Comparison of ENCODE assay signal across 25 cellular contexts in the genomic region with DNA sequence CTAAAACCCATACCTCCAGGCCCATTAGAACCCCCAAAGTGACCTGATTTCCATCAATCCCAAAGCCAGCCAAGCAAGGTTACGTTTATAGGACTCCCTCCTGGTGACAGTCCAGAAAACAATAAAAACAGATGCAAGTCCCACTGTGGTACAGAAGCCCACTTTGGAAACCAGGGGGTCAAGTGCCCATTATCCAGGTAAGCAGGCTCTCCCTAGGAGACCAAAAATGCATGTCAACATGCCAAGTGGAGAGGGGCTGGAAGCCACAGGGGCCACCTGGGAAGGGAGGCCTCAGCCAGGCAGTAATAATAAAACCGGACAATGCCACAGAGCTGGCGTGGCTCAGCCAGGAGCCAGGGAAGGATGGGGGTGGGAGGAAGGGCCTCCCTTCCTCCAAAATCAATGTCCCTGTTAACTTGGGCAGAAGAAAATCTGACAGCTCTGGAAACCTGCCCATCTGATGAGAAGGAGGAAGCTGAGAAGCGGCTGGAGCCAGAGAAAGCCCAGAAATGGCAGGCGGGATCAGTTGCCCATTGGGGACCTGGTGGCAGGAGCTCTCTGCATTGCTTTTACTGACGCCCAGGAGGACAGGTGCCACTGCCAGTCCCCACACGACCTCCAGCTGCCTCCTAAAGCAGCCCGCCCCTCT.
"Had no signal": no experiment of that assay in that cellular context is flagged by ENCODE, and none has a peak within 500 bp of the region (broad histone marks: within the 10 kb centered on the region; RNA-seq: fewer than 3 reads in every experiment).

No MANE protein-coding gene starts in this region.

- H3K9me3 ChIP-seq: esophagus muscularis mucosa, gastroesophageal sphincter, mucosa of descending colon, ovary, tibial nerve had no signal

- H3K27ac ChIP-seq: esophagus muscularis mucosa, gastroesophageal sphincter, heart right ventricle, ovary, tibial nerve had no signal

- DNase-seq: activated CD4-positive, alpha-beta T cell treated with anti-CD3 and anti-CD28 coated beads, Interleukin-2, amount 10 ng/mL, durations not matched to agents 7 days and 5 days; activated CD8-positive, alpha-beta memory T cell treated with anti-CD3 and anti-CD28 coated beads, Interleukin-2, amount 50 U/mL, for 4 hours; activated CD8-positive, alpha-beta T cell treated with anti-CD3 and anti-CD28 coated beads, Interleukin-2, amount 10 ng/mL, durations not matched to agents 7 days and 5 days; activated effector memory CD4-positive, alpha-beta T cell treated with Interleukin-2 at 50 U/mL for 16 hours; activated naive CD4-positive, alpha-beta T cell treated with anti-CD3 and anti-CD28 coated beads, Interleukin-2, amount 10 ng/mL, durations not matched to agents 7 days and 5 days; activated naive CD8-positive, alpha-beta T cell treated with anti-CD3 and anti-CD28 coated beads, Interleukin-2, amount 50 U/mL, for 24 hours; activated T-cell treated with anti-CD3 and anti-CD28 coated beads, Interleukin-2, amount 50 U/mL, for 48 hours; anterior cingulate cortex; effector memory CD4-positive, alpha-beta T cell; heart right ventricle; left ventricle myocardium superior; mucosa of descending colon; naive thymus-derived CD4-positive, alpha-beta T cell; ovary; stimulated activated CD4-positive, alpha-beta T cell treated with anti-CD3 and anti-CD28 coated beads, Interleukin-2, amount 100 ng/mL, for 24 hours; stimulated activated naive CD8-positive, alpha-beta T cell treated with anti-CD3 and anti-CD28 coated beads, Interleukin-15, Interleukin-2, amounts not matched to agents 100 U/mL and 50 U/mL, for 24 hours; T-helper 1 cell; T1000 had no signal

- H3K27me3 ChIP-seq: esophagus muscularis mucosa, gastroesophageal sphincter, heart right ventricle, ovary, tibial nerve had no signal

- H3K4me1 Mint-ChIP-seq: activated CD4-positive, alpha-beta T cell treated with anti-CD3 and anti-CD28 coated beads, Interleukin-2, amount 10 ng/mL, durations not matched to agents 7 days and 5 days; activated naive CD4-positive, alpha-beta T cell treated with anti-CD3 and anti-CD28 coated beads, Interleukin-2, amount 10 ng/mL, durations not matched to agents 7 days and 5 days; activated naive CD8-positive, alpha-beta T cell treated with anti-CD3 and anti-CD28 coated beads, Interleukin-2, amount 50 U/mL, for 24 hours had no signal

- H3K36me3 ChIP-seq: esophagus muscularis mucosa, gastroesophageal sphincter, heart right ventricle, ovary, tibial nerve had no signal

- H3K4me3 ChIP-seq: esophagus muscularis mucosa, gastroesophageal sphincter, heart right ventricle, mucosa of descending colon, ovary, tibial nerve had no signal

- H3K27me3 Mint-ChIP-seq: activated CD4-positive, alpha-beta T cell treated with anti-CD3 and anti-CD28 coated beads, Interleukin-2, amount 10 ng/mL, durations not matched to agents 7 days and 5 days; activated naive CD4-positive, alpha-beta T cell treated with anti-CD3 and anti-CD28 coated beads, Interleukin-2, amount 10 ng/mL, durations not matched to agents 7 days and 5 days; activated naive CD8-positive, alpha-beta T cell treated with anti-CD3 and anti-CD28 coated beads, Interleukin-2, amount 50 U/mL, for 24 hours; dendritic cell treated with granulocyte-macrophage colony-stimulating factor and Interleukin-4, amounts not matched to agents 40 ng/mL and 50 ng/mL, for 4 days; naive thymus-derived CD4-positive, alpha-beta T cell had no signal

- H3K4me3 Mint-ChIP-seq: activated CD4-positive, alpha-beta T cell treated with anti-CD3 and anti-CD28 coated beads, Interleukin-2, amount 10 ng/mL, durations not matched to agents 7 days and 5 days; activated CD8-positive, alpha-beta T cell treated with anti-CD3 and anti-CD28 coated beads, Interleukin-2, amount 10 ng/mL, durations not matched to agents 7 days and 5 days; activated naive CD4-positive, alpha-beta T cell treated with anti-CD3 and anti-CD28 coated beads, Interleukin-2, amount 10 ng/mL, durations not matched to agents 7 days and 5 days; activated naive CD8-positive, alpha-beta T cell treated with anti-CD3 and anti-CD28 coated beads, Interleukin-2, amount 50 U/mL, for 24 hours; dendritic cell treated with granulocyte-macrophage colony-stimulating factor and Interleukin-4, amounts not matched to agents 40 ng/mL and 50 ng/mL, for 4 days; naive thymus-derived CD4-positive, alpha-beta T cell had no signal

- FAIRE-seq: endothelial cell of umbilical vein, urothelium cell line had no signal

- H3K4me1 ChIP-seq: esophagus muscularis mucosa, gastroesophageal sphincter, heart right ventricle, tibial nerve had no signal

- H3K9me3 Mint-ChIP-seq: activated CD4-positive, alpha-beta T cell treated with anti-CD3 and anti-CD28 coated beads, Interleukin-2, amount 10 ng/mL, durations not matched to agents 7 days and 5 days; activated naive CD4-positive, alpha-beta T cell treated with anti-CD3 and anti-CD28 coated beads, Interleukin-2, amount 10 ng/mL, durations not matched to agents 7 days and 5 days; activated naive CD8-positive, alpha-beta T cell treated with anti-CD3 and anti-CD28 coated beads, Interleukin-2, amount 50 U/mL, for 24 hours; dendritic cell treated with granulocyte-macrophage colony-stimulating factor and Interleukin-4, amounts not matched to agents 40 ng/mL and 50 ng/mL, for 4 days had no signal

- ATAC-seq: activated CD4-positive, CD25-positive, alpha-beta regulatory T cell treated with anti-CD3 and anti-CD28 coated beads, Interleukin-2, amount 50 U/mL, for 24 hours; activated CD8-positive, alpha-beta T cell treated with anti-CD3 and anti-CD28 coated beads, Interleukin-2, amount 10 ng/mL, durations not matched to agents 7 days and 5 days; activated naive CD8-positive, alpha-beta T cell treated with anti-CD3 and anti-CD28 coated beads, Interleukin-2, amount 50 U/mL, for 24 hours; gastroesophageal sphincter; heart right ventricle; left ventricle myocardium superior; naive thymus-derived CD4-positive, alpha-beta T cell; stimulated activated naive CD8-positive, alpha-beta T cell treated with anti-CD3 and anti-CD28 coated beads, Interleukin-15, Interleukin-2, amounts not matched to agents 100 U/mL and 50 U/mL, for 24 hours had no signal

- H3K27ac Mint-ChIP-seq: activated CD4-positive, alpha-beta T cell treated with anti-CD3 and anti-CD28 coated beads, Interleukin-2, amount 10 ng/mL, durations not matched to agents 7 days and 5 days; activated CD8-positive, alpha-beta T cell treated with anti-CD3 and anti-CD28 coated beads, Interleukin-2, amount 10 ng/mL, durations not matched to agents 7 days and 5 days; activated naive CD4-positive, alpha-beta T cell treated with anti-CD3 and anti-CD28 coated beads, Interleukin-2, amount 10 ng/mL, durations not matched to agents 7 days and 5 days; activated naive CD8-positive, alpha-beta T cell treated with anti-CD3 and anti-CD28 coated beads, Interleukin-2, amount 50 U/mL, for 24 hours; dendritic cell treated with granulocyte-macrophage colony-stimulating factor and Interleukin-4, amounts not matched to agents 40 ng/mL and 50 ng/mL, for 4 days had no signal
